Comparison of ENCODE assay signal across 8 cellular contexts in the genomic region with DNA sequence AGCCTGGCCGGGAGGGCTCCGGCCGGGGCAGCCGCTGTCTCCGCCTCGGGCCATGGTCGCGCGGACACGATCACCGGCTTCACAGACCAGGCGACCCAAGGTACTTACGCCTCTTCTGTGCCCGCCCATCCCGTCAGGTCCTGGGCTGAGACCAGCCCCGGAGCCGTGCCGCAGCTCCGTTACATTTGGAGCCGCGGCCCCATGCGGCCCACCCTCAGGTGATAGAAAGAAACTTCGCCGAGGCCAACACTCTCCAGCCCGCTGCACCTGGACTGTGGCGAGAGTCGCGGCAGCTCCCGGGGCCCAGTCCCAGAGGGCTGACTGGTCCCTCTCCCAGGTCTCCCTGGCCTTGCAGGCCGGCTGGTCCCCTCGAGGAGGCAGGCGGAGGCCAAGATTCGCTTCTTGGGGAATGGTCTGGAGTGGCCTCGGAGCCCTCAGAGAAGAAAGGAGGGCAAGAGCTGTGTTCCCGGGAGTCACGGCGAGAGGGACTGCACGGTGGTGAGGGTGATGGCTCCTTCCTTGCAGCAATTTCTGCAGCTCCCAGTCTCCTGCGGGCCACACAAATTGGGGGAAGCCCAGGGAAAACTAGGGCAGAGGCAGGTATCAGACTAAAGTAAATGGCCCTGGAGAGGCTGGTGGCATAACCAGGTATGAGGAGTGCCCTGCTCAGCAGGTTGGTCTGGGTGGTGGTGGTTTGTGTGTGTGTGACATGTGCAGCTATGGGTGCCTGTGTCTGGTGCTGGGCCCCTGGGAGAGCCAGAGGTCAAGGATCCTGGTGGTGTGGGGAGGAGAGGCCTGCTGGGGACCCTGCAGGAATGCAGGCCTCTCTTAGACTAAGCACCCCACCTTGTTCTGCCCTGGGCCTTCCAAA. TPM values are rescaled to one million over a fixed set of nuclear protein-coding genes. Genes with fewer than 3 reads are reported as not detected.
A peak's percentile ranks its signal among the peaks of the same experiment; 100 is the strongest.
DNase-seq lines count a peak whose midpoint lies in the region; ATAC-seq and TF ChIP-seq lines count a peak whose summit lies in the region.

No MANE protein-coding gene starts in this region.

- no peak for TF ChIP-seq POLR2A in vagina (IDR thresholded peaks at IDR 0.05)

- peaks cover 0 to 11% of the 10 kb centered on the region in 2 donors for H3K4me1 ChIP-seq in lung (ENCODE audit: control insufficient read depth in 2 of 2, insufficient read depth in 2 of 2, low read length in 2 of 2)
- H3K4me1 ChIP-seq in vagina: peaks cover 45% of the 10 kb centered on the region

- no peak overlapping the region for H3K27ac ChIP-seq in brain microvascular endothelial cell
- no peak overlapping the region for H3K27ac ChIP-seq in lung (ENCODE audit: low read depth in 1 of 2, low read length in 1 of 2)
- peak overlapping the region; percentile 87 for H3K27ac ChIP-seq in vagina

- peaks cover 0 to 2% of the 10 kb centered on the region in 2 donors for H3K9me3 ChIP-seq in lung (ENCODE audit: control insufficient read depth in 2 of 2, insufficient read depth in 1 of 2, low read length in 1 of 2)
- no peaks in the 10 kb centered on the region for H3K9me3 ChIP-seq in vagina

- ATAC-seq in Right ventricle myocardium superior (ENCODE audit: poor library complexity): no peak
- ATAC-seq in left cardiac atrium: no peak
- ATAC-seq in lung (ENCODE audit: insufficient read depth, low FRiP score): no peak

- H3K36me3 ChIP-seq in brain microvascular endothelial cell (replicated peaks) (no peaks in the 10 kb centered on the region), lung (ENCODE audit: control insufficient read depth in 2 of 2, insufficient read depth in 2 of 2, low read length in 2 of 2) (no peaks in the 10 kb centered on the region), vagina (no peaks in the 10 kb centered on the region)

- peak; percentile 34 for DNase-seq in Right ventricle myocardium superior
- DNase-seq in left cardiac atrium: no peak
- no peak for DNase-seq in brain microvascular endothelial cell
- no peak for DNase-seq in lung (ENCODE audit: low spot score)
- no peak for DNase-seq in vagina (ENCODE audit: extremely low spot score in 2 of 2)
- DNase-seq in NCI-H187 (lab: John Stamatoyannopoulos, UW): no peak
- DNase-seq in cerebellar cortex (ENCODE audit: low spot score): no peak
- no peak for DNase-seq in SKM-1 (lab: John Stamatoyannopoulos, UW; ENCODE audit: unreplicated experiment)

- H3K4me3 ChIP-seq in brain microvascular endothelial cell (ENCODE audit: low read depth, low read length): peak overlapping the region; percentile 37
- H3K4me3 ChIP-seq in lung: peak overlapping the region; percentile 10
- H3K4me3 ChIP-seq in vagina: peak overlapping the region; percentile 57 to 60

- TF ChIP-seq CTCF in brain microvascular endothelial cell (IDR thresholded peaks at IDR 0.05; ENCODE audit: low read depth, low read length, missing control alignments): no peak
- TF ChIP-seq CTCF in lung (IDR thresholded peaks at IDR 0.05; ENCODE audit: control extremely low read depth, extremely low read depth): no peak
- TF ChIP-seq CTCF in vagina (IDR thresholded peaks at IDR 0.05): no peak

- intact Hi-C loops in Right ventricle myocardium superior (cut with DNase I): no loop called here
- intact Hi-C loops in left cardiac atrium (cut with DNase I): no loop called here
- intact Hi-C loops in vagina (cut with DNase I): loop anchor here (10.0 kb wide), 1 partner anchor 447 kb away; no protein-coding TSS in a partner anchor

- H3K27me3 ChIP-seq in brain microvascular endothelial cell (replicated peaks): peaks cover 76% of the 10 kb centered on the region
- H3K27me3 ChIP-seq in lung (ENCODE audit: control insufficient read depth, insufficient read depth): no peaks in the 10 kb centered on the region
- no peaks in the 10 kb centered on the region for H3K27me3 ChIP-seq in vagina

- WGBS in lung, 2 donors: 23 to 31% methylated on average over 33 to 39 of the region's 39 CpGs

- in situ Hi-C loops in brain microvascular endothelial cell (cut with HindIII; ENCODE audit: low pct_ligation_motif_present, low sequenced_read_pairs): no loop called here

RNA-seq across cellular contexts. Expression of gene GDF7, which starts 0.8 kb away (rescaled TPM):
- total RNA-seq in Right ventricle myocardium superior (0.38 TPM), left cardiac atrium (1 to 10 TPM in 1 of 2 donors, under 1 TPM in 1; 0.32 to 4.8 TPM), lung (under 1 TPM; 0.37 to 0.54 TPM), vagina (9.3 TPM)
- polyA plus RNA-seq in lung: under 1 TPM; 0.10 to 0.26 TPM

RNA-seq across cellular contexts. Expression of gene HS1BP3, which starts 16.9 kb away (rescaled TPM):
- total RNA-seq in Right ventricle myocardium superior (19.7 TPM), left cardiac atrium (10 to 100 TPM; 19.8 to 21.4 TPM), lung (10 to 100 TPM; 25.4 to 38.1 TPM), vagina (23.1 TPM)
- polyA plus RNA-seq in lung: 10 to 100 TPM; 28.8 to 41.4 TPM
